ENCODE assay signal across 17 cellular contexts in the genomic region with DNA sequence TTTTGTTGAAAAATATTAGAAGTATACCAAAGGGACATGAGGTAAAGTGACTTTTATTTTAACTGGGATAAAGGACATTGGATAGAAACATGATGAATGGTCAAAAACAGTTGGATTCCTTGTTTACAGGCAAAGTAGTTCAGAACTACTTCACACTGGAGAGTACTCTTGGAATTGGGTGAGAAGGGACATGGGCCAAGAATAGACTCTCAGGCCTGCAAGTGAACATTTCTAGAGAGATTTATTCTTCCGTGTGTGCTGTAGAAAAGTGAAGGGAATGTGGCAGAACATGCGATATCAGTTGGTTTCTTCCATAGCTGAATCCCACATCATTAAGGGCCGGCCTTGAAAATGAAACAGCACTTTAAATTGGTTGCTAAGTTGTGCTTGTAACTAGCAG.
DNase-seq lines count a peak whose midpoint lies in the region; ATAC-seq and TF ChIP-seq lines count a peak whose summit lies in the region.
"Had no signal": no experiment of that assay in that cellular context is flagged by ENCODE, and none has a peak within 500 bp of the region (broad histone marks: within the 10 kb centered on the region; RNA-seq: fewer than 3 reads in every experiment).

No MANE protein-coding gene starts in this region.

- dilution Hi-C loops in mammary epithelial cell (cut with HindIII; ENCODE audit: low sequenced_read_pairs): no loop called here

- H3K4me1 ChIP-seq in mammary epithelial cell (ENCODE audit: insufficient read depth, low read length) (peaks cover 8% of the 10 kb centered on the region), upper lobe of right lung (no peaks in the 10 kb centered on the region), SK-N-SH (ENCODE audit: control insufficient read depth in 1 of 2, insufficient read depth in 2 of 2, low read depth in 1 of 2, low read length in 1 of 2) (no peaks in the 10 kb centered on the region)
- H3K4me1 ChIP-seq: Caco-2 had no signal

- TF ChIP-seq CTCF in SU-DHL-6 (IDR thresholded peaks at IDR 0.05; ENCODE audit: insufficient read depth, low read length, poor library complexity, severe bottlenecking) (no peak), mammary epithelial cell (conservative IDR thresholded peaks at IDR 0.05 in 1 of 2, IDR thresholded peaks at IDR 0.05 in 1 of 2; ENCODE audit: extremely low read depth in 1 of 2, insufficient read depth in 1 of 2, low read depth in 1 of 2, low read length in 2 of 2) (no peak), upper lobe of right lung (IDR thresholded peaks at IDR 0.05) (no peak), SK-N-SH (IDR thresholded peaks at IDR 0.05) (no peak)

- no peak for DNase-seq in mammary epithelial cell
- DNase-seq in sciatic nerve (ENCODE audit: low spot score): no peak
- DNase-seq in upper lobe of right lung: no peak
- no peak for DNase-seq in SK-N-SH
- DNase-seq: C1 segment of cervical spinal cord; Caco-2; CD8-positive, alpha-beta T cell; DMS 273 treated with DMSO at 0.1 percent for 48 hours; DMS79; EL; GDM1; H7; HCEC 1CT had no signal

- H3K27ac ChIP-seq in SU-DHL-6 (ENCODE audit: low read depth, low read length) (no peak overlapping the region), mammary epithelial cell (ENCODE audit: insufficient read depth, low read depth, low read length) (no peak overlapping the region), upper lobe of right lung (no peak overlapping the region), SK-N-SH (ENCODE audit: low read depth in 2 of 2, low read length in 1 of 2) (no peak overlapping the region)

- intact Hi-C loops in mammary epithelial cell (cut with micrococcal nuclease) (loop anchor here (5.0 to 10.0 kb wide), 2 partner anchors 289 to 344 kb away; a partner anchor contains a TSS), sciatic nerve (cut with DNase I) (no loop called here), upper lobe of right lung (cut with DNase I) (no loop called here)

- TF ChIP-seq RAD21 in SK-N-SH (IDR thresholded peaks at IDR 0.05; ENCODE audit: low read length): no peak

- H3K9me2 ChIP-seq in SU-DHL-6 (replicated peaks; ENCODE audit: insufficient read depth, low read length) (no peaks in the 10 kb centered on the region), SK-N-SH (no peaks in the 10 kb centered on the region)

- no peaks in the 10 kb centered on the region for H3K9me3 ChIP-seq in SU-DHL-6 (ENCODE audit: insufficient read depth, low read length)
- no peaks in the 10 kb centered on the region for H3K9me3 ChIP-seq in mammary epithelial cell (replicated peaks; ENCODE audit: insufficient read depth, low read length)
- H3K9me3 ChIP-seq in upper lobe of right lung: no peaks in the 10 kb centered on the region
- no peaks in the 10 kb centered on the region for H3K9me3 ChIP-seq in SK-N-SH
- H3K9me3 ChIP-seq: Caco-2 had no signal

- H3F3A ChIP-seq in SU-DHL-6 (ENCODE audit: insufficient read depth) (no peaks in the 10 kb centered on the region), SK-N-SH (replicated peaks; ENCODE audit: insufficient read depth) (no peaks in the 10 kb centered on the region)

- CTCF ChIA-PET in mammary epithelial cell (lab: Charles Lee; ENCODE audit: low non-redundant PET): no interaction called here
- CTCF ChIA-PET in SK-N-SH (lab: Yijun Ruan, JAX): no interaction called here

- no peaks in the 10 kb centered on the region for H3K79me2 ChIP-seq in SU-DHL-6 (ENCODE audit: insufficient read depth, low read length)
- H3K79me2 ChIP-seq in mammary epithelial cell (ENCODE audit: insufficient read depth, low read length): no peaks in the 10 kb centered on the region
- H3K79me2 ChIP-seq in SK-N-SH (ENCODE audit: insufficient read depth): no peaks in the 10 kb centered on the region

- H3K4me2 ChIP-seq in SU-DHL-6 (ENCODE audit: low read depth, low read length, poor library complexity, severe bottlenecking) (no peak overlapping the region), mammary epithelial cell (ENCODE audit: insufficient read depth, low read depth, low read length) (no peak overlapping the region), SK-N-SH (no peak overlapping the region)

- H4K20me1 ChIP-seq in SU-DHL-6 (ENCODE audit: low read depth, low read length) (no peaks in the 10 kb centered on the region), mammary epithelial cell (ENCODE audit: insufficient read depth, low read length) (no peaks in the 10 kb centered on the region), SK-N-SH (ENCODE audit: insufficient read depth) (no peaks in the 10 kb centered on the region)

- H3K9ac ChIP-seq in SU-DHL-6 (ENCODE audit: low read length) (no peak overlapping the region), mammary epithelial cell (ENCODE audit: insufficient read depth, low read length) (no peak overlapping the region), SK-N-SH (no peak overlapping the region)

- H3K4me3 ChIP-seq in SU-DHL-6 (ENCODE audit: insufficient read depth, low read length, poor library complexity, severe bottlenecking): no peak overlapping the region
- H3K4me3 ChIP-seq in mammary epithelial cell (replicated peaks in 1 of 3; ENCODE audit: insufficient read depth in 1 of 3, low read depth in 2 of 3, low read length in 3 of 3): no peak overlapping the region
- H3K4me3 ChIP-seq in upper lobe of right lung: no peak overlapping the region
- H3K4me3 ChIP-seq in SK-N-SH (ENCODE audit: low read depth in 2 of 2, low read length in 1 of 2): no peak overlapping the region
- H3K4me3 ChIP-seq: GM12878 had no signal

- no TSS peak for BruUV-seq in mammary epithelial cell (replicated peaks; lab: Mats Ljungman, UMichigan)

- H3K27me3 ChIP-seq in SU-DHL-6 (ENCODE audit: low read length) (no peaks in the 10 kb centered on the region), mammary epithelial cell (ENCODE audit: insufficient read depth, low read length) (no peaks in the 10 kb centered on the region), upper lobe of right lung (no peaks in the 10 kb centered on the region), SK-N-SH (ENCODE audit: insufficient read depth) (no peaks in the 10 kb centered on the region)

- no peak for TF ChIP-seq EP300 in SK-N-SH (IDR thresholded peaks at IDR 0.05; ENCODE audit: borderline replicate concordance in 1 of 2, low read depth in 1 of 2, low read length in 1 of 2)

- POLR2A ChIA-PET in SK-N-SH (lab: Yijun Ruan, JAX): no interaction called here

- no peaks in the 10 kb centered on the region for H3K36me3 ChIP-seq in SU-DHL-6 (ENCODE audit: low read length)
- no peaks in the 10 kb centered on the region for H3K36me3 ChIP-seq in mammary epithelial cell (ENCODE audit: insufficient read depth, low read length)
- H3K36me3 ChIP-seq in upper lobe of right lung: no peaks in the 10 kb centered on the region
- H3K36me3 ChIP-seq in SK-N-SH (replicated peaks in 1 of 2; ENCODE audit: control insufficient read depth in 1 of 2, insufficient read depth in 2 of 2, low read length in 1 of 2): no peaks in the 10 kb centered on the region

- 96% methylated on average over 3 of the region's 3 CpGs for WGBS in mammary epithelial cell (ENCODE audit: low coverage, missing lambda C conversion rate)
- WGBS in SK-N-SH (ENCODE audit: low lambda C conversion rate): 78% methylated on average over 3 of the region's 3 CpGs

- peak overlapping the region; percentile 62 for H2AFZ ChIP-seq in SU-DHL-6 (ENCODE audit: low read depth, low read length, severe bottlenecking)
- peak overlapping the region; percentile 7 for H2AFZ ChIP-seq in mammary epithelial cell (ENCODE audit: low read depth, low read length)
- no peak overlapping the region for H2AFZ ChIP-seq in SK-N-SH (ENCODE audit: low read depth)

- ATAC-seq in sciatic nerve (peak; percentile 34), upper lobe of right lung (peak; percentile 57), GM18498 (IDR thresholded peaks at IDR 0.05; ENCODE audit: unreplicated experiment) (no peak), GM18858 (IDR thresholded peaks at IDR 0.05; ENCODE audit: unreplicated experiment) (no peak)
- ATAC-seq: CD8-positive, alpha-beta T cell had no signal

- in situ Hi-C loops in mammary epithelial cell (cut with MboI; ENCODE audit: low sequenced_read_pairs in 2 of 2): no loop called here

TF ChIP-seq in SK-N-SH, 30 proteins besides CTCF, POLR2A, EP300 and RAD21 (continues in another document):
- TF ChIP-seq, protein P1, sequence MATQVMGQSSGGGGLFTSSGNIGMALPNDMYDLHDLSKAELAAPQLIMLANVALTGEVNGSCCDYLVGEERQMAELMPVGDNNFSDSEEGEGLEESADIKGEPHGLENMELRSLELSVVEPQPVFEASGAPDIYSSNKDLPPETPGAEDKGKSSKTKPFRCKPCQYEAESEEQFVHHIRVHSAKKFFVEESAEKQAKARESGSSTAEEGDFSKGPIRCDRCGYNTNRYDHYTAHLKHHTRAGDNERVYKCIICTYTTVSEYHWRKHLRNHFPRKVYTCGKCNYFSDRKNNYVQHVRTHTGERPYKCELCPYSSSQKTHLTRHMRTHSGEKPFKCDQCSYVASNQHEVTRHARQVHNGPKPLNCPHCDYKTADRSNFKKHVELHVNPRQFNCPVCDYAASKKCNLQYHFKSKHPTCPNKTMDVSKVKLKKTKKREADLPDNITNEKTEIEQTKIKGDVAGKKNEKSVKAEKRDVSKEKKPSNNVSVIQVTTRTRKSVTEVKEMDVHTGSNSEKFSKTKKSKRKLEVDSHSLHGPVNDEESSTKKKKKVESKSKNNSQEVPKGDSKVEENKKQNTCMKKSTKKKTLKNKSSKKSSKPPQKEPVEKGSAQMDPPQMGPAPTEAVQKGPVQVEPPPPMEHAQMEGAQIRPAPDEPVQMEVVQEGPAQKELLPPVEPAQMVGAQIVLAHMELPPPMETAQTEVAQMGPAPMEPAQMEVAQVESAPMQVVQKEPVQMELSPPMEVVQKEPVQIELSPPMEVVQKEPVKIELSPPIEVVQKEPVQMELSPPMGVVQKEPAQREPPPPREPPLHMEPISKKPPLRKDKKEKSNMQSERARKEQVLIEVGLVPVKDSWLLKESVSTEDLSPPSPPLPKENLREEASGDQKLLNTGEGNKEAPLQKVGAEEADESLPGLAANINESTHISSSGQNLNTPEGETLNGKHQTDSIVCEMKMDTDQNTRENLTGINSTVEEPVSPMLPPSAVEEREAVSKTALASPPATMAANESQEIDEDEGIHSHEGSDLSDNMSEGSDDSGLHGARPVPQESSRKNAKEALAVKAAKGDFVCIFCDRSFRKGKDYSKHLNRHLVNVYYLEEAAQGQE (IDR thresholded peaks at IDR 0.05; ENCODE audit: low read depth, low read length): no peak
- no peak for TF ChIP-seq RXRA (IDR thresholded peaks at IDR 0.05; ENCODE audit: borderline replicate concordance, low read depth)
- TF ChIP-seq CHD2 (IDR thresholded peaks at IDR 0.05; ENCODE audit: low read length, partially characterized antibody): no peak
- TF ChIP-seq, protein P2, sequence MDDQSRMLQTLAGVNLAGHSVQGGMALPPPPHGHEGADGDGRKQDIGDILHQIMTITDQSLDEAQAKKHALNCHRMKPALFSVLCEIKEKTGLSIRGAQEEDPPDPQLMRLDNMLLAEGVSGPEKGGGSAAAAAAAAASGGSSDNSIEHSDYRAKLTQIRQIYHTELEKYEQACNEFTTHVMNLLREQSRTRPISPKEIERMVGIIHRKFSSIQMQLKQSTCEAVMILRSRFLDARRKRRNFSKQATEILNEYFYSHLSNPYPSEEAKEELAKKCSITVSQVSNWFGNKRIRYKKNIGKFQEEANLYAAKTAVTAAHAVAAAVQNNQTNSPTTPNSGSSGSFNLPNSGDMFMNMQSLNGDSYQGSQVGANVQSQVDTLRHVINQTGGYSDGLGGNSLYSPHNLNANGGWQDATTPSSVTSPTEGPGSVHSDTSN (IDR thresholded peaks at IDR 0.05): no peak
- no peak for TF ChIP-seq NRF1 (IDR thresholded peaks at IDR 0.05; ENCODE audit: low read depth, low read length)

Comparison
In these comparisons a context has a peak if more than half of its experiments do, and no peak if none do; other contexts are left out.
1. ATAC-seq: peak in sciatic nerve (single experiment) and upper lobe of right lung (single experiment); none in GM18498 (single experiment) and GM18858 (single experiment).